1 cellular context compared by ENCODE assay signal in genomic region chr5:135491552-135492318, GRCh38.
A peak's percentile ranks its signal among the peaks of the same experiment; 100 is the strongest.
TF ChIP-seq lines count a peak whose summit lies in the region.

No MANE protein-coding gene starts in this region.

TF ChIP-seq in K562, 482 proteins besides CTCF, POLR2A, EP300 and RAD21 (continued from another document):
- TF ChIP-seq ZNF766 (CRISPR knock-in tag; conservative IDR thresholded peaks at IDR 0.05) (peak; percentile 67), ZNF639 (CRISPR knock-in tag; conservative IDR thresholded peaks at IDR 0.05 in 1 of 2, IDR thresholded peaks at IDR 0.05 in 1 of 2) (peak in 1 of 2 experiments; percentile 56; a peak in 2 of 4 replicates), NRF1 (conservative IDR thresholded peaks at IDR 0.05 in 1 of 2, IDR thresholded peaks at IDR 0.05 in 1 of 2) (peak; percentile 60 to 68), NONO (IDR thresholded peaks at IDR 0.05; ENCODE audit: low read depth in 2 of 2, low read length in 1 of 2) (no peak), WHSC1 (IDR thresholded peaks at IDR 0.05; ENCODE audit: low read length) (no peak), CTBP1 (IDR thresholded peaks at IDR 0.05; ENCODE audit: borderline replicate concordance) (peak; percentile 78), NFATC3 (IDR thresholded peaks at IDR 0.05) (no peak), ZSCAN29 (IDR thresholded peaks at IDR 0.05) (no peak), NCOR1 (IDR thresholded peaks at IDR 0.05) (peak; percentile 21; the same call in 1 of the 2 replicates)
